ENCODE assay signal across 10 cellular contexts in genomic region chr2:88451647-88452150, GRCh38. TPM values are rescaled to one million over a fixed set of nuclear protein-coding genes. Genes with fewer than 3 reads are reported as not detected.
DNase-seq lines count a peak whose midpoint lies in the region; ATAC-seq and TF ChIP-seq lines count a peak whose summit lies in the region.
"Had no signal": no experiment of that assay in that cellular context is flagged by ENCODE, and none has a peak within 500 bp of the region (broad histone marks: within the 10 kb centered on the region; RNA-seq: fewer than 3 reads in every experiment).

No MANE protein-coding gene starts in this region.

- in situ Hi-C loops in Panc1 (cut with HindIII; ENCODE audit: low pct_unique_long_range_greater_than_20kb, low sequenced_read_pairs) = no loop called here

- H3K27me3 ChIP-seq in Panc1 (ENCODE audit: control insufficient read depth, insufficient read depth, low read length) = peaks cover 33% of the 10 kb centered on the region
- H3K27me3 ChIP-seq in smooth muscle cell (ENCODE audit: low read depth) = peaks cover 83% of the 10 kb centered on the region

- ATAC-seq in Panc1 = peak; percentile 67; the same call in 1 of the 2 replicates
- ATAC-seq in effector memory CD8-positive, alpha-beta T cell (replicated peaks) = peak; percentile 37

- no peak overlapping the region for H2AFZ ChIP-seq in smooth muscle cell (ENCODE audit: low read depth)

- H4K20me1 ChIP-seq in smooth muscle cell (ENCODE audit: low read depth) = no peaks in the 10 kb centered on the region

- POLR2A ChIA-PET in Panc1 (lab: Charles Lee) = no interaction called here

- no TSS peak for BruUV-seq in Panc1 (replicated peaks; lab: Mats Ljungman, UMichigan)

- CTCF ChIA-PET in Panc1 (lab: Charles Lee) = no interaction called here

- H3K4me2 ChIP-seq in smooth muscle cell = peak overlapping the region; percentile 77

- intact Hi-C loops in Panc1 (cut with micrococcal nuclease; ENCODE audit: unreplicated experiment) = loop anchor here (5.0 kb wide), 1 partner anchor 259 kb away; no protein-coding TSS in a partner anchor

- no peaks in the 10 kb centered on the region for H3K79me2 ChIP-seq in smooth muscle cell (ENCODE audit: low read depth)

- H3K36me3 Mint-ChIP-seq in effector memory CD8-positive, alpha-beta T cell (ENCODE audit: insufficient read depth) = no peaks in the 10 kb centered on the region

- DNase-seq in NCI-H82 (lab: John Stamatoyannopoulos, UW) (peak; percentile 35), NCI-H82 treated with DMSO at 0.1 percent for 48 hours (lab: John Stamatoyannopoulos, UW; ENCODE audit: unreplicated experiment) (no peak), Panc1 (ENCODE audit: low read depth, low spot score) (no peak), smooth muscle cell (lab: John Stamatoyannopoulos, UW; ENCODE audit: unreplicated experiment) (no peak), hepatic stellate cell (ENCODE audit: low spot score) (no peak), HT-29 (ENCODE audit: low spot score) (no peak), GM10266 (ENCODE audit: extremely low spot score) (no peak)
- DNase-seq in effector memory CD8-positive, alpha-beta T cell = no peak
- DNase-seq: dorsolateral prefrontal cortex, GOT3 had no signal

- H3K27ac ChIP-seq in Panc1 (ENCODE audit: low read length) = no peak overlapping the region
- no peak overlapping the region for H3K27ac ChIP-seq in smooth muscle cell (ENCODE audit: low read depth)
- H3K27ac ChIP-seq: dorsolateral prefrontal cortex had no signal

- H3K4me3 ChIP-seq in Panc1 (ENCODE audit: low read depth in 2 of 2, low read length in 2 of 2) (no peak overlapping the region), smooth muscle cell (peak overlapping the region; percentile 21)

- H3K9me3 ChIP-seq in Panc1 (ENCODE audit: control insufficient read depth, insufficient read depth, low read depth, low read length) (no peaks in the 10 kb centered on the region), smooth muscle cell (replicated peaks; ENCODE audit: low read depth) (no peaks in the 10 kb centered on the region)

- H3K4me1 ChIP-seq in Panc1 (ENCODE audit: control insufficient read depth, insufficient read depth, low read length) = peaks cover 6% of the 10 kb centered on the region
- peaks cover 11% of the 10 kb centered on the region for H3K4me1 ChIP-seq in smooth muscle cell (ENCODE audit: low read depth)

- no peak overlapping the region for H3K9ac ChIP-seq in smooth muscle cell (ENCODE audit: low read depth)

- H3K27ac Mint-ChIP-seq in effector memory CD8-positive, alpha-beta T cell = no peak overlapping the region

- H3F3A ChIP-seq in smooth muscle cell (ENCODE audit: low read depth) = no peaks in the 10 kb centered on the region

- TF ChIP-seq CTCF in Panc1 (IDR thresholded peaks at IDR 0.05) (no peak), smooth muscle cell (IDR thresholded peaks at IDR 0.05; ENCODE audit: borderline replicate concordance, insufficient read depth, poor library complexity, severe bottlenecking) (no peak), GM10266 (IDR thresholded peaks at IDR 0.05; ENCODE audit: control insufficient read depth, insufficient read depth, low read depth, missing control alignments) (no peak)

- H3K27me3 Mint-ChIP-seq in effector memory CD8-positive, alpha-beta T cell = peaks cover 58 to 70% of the 10 kb centered on the region in 2 donors

- H3K4me3 Mint-ChIP-seq in effector memory CD8-positive, alpha-beta T cell = peak overlapping the region; percentile 70 to 73

- H3K36me3 ChIP-seq in Panc1 (ENCODE audit: control insufficient read depth, insufficient read depth, low read length) = no peaks in the 10 kb centered on the region
- no peaks in the 10 kb centered on the region for H3K36me3 ChIP-seq in smooth muscle cell (ENCODE audit: low read depth)

- H3K9me3 Mint-ChIP-seq in effector memory CD8-positive, alpha-beta T cell = no peaks in the 10 kb centered on the region

- under 1% methylated on average over 39 of the region's 39 CpGs for WGBS in smooth muscle cell (ENCODE audit: low lambda C conversion rate)

- peaks cover 7 to 9% of the 10 kb centered on the region in 2 donors for H3K4me1 Mint-ChIP-seq in effector memory CD8-positive, alpha-beta T cell (ENCODE audit: low read depth in 2 of 2)

RNA-seq across cellular contexts. Expression of gene FOXI3, which starts 0.8 kb away (rescaled TPM):
- total RNA-seq in Panc1 (2021; ENCODE audit: unreplicated experiment) = not detected
- polyA plus RNA-seq in Panc1 (2012; ENCODE audit: insufficient read length) = not detected
- total RNA-seq in smooth muscle cell = not detected in 2 replicates
- not detected in 2 replicates for polyA plus RNA-seq in smooth muscle cell
- total RNA-seq in HT-29 (2014; rRNA removed; shearing (Covaris generic)) = not detected in 2 replicates
